30 cellular contexts compared by ENCODE assay signal in genomic region chr14:58555647-58556046, GRCh38.
"Had no signal": no experiment of that assay in that cellular context is flagged by ENCODE, and none has a peak within 500 bp of the region (broad histone marks: within the 10 kb centered on the region; RNA-seq: fewer than 3 reads in every experiment).

No MANE protein-coding gene starts in this region.

- DNase-seq: activated B cell treated with CpG ODN at 0.5 μM for 24 hours; activated CD4-positive, alpha-beta memory T cell treated with anti-CD3 and anti-CD28 coated beads for 36 hours; activated CD4-positive, alpha-beta T cell treated with anti-CD3 and anti-CD28 coated beads for 4 hours; activated CD4-positive, alpha-beta T cell treated with anti-CD3 and anti-CD28 coated beads, Interleukin-2, amount 10 ng/mL, durations not matched to agents 24 days and 14 days; activated CD4-positive, alpha-beta T cell treated with anti-CD3 and anti-CD28 coated beads, Interleukin-2, amount 50 U/mL, for 1 hour; activated CD4-positive, alpha-beta T cell treated with anti-CD3 and anti-CD28 coated beads, Interleukin-2, amount 50 U/mL, for 4 hours; activated CD4-positive, CD25-positive, alpha-beta regulatory T cell treated with anti-CD3 and anti-CD28 coated beads, Interleukin-2, amount 50 U/mL, for 72 hours; activated CD8-positive, alpha-beta memory T cell treated with anti-CD3 and anti-CD28 coated beads, Interleukin-2, amount 50 U/mL, for 4 hours; activated CD8-positive, alpha-beta T cell treated with anti-CD3 and anti-CD28 coated beads for 36 hours; activated effector memory CD4-positive, alpha-beta T cell treated with anti-CD3 and anti-CD28 coated beads, Interleukin-2, amount 50 U/mL, for 16 hours; activated gamma-delta T cell treated with Interleukin-2 at 50 U/mL for 16 hours; activated naive CD4-positive, alpha-beta T cell; activated naive CD4-positive, alpha-beta T cell treated with anti-CD3 and anti-CD28 coated beads for 36 hours; activated naive CD4-positive, alpha-beta T cell treated with anti-CD3 and anti-CD28 coated beads, Interleukin-2, amount 50 U/mL, for 16 hours; activated naive CD8-positive, alpha-beta T cell treated with anti-CD3 and anti-CD28 coated beads for 36 hours; activated T-cell treated with anti-CD3 and anti-CD28 coated beads for 4 hours; activated T-cell treated with anti-CD3 and anti-CD28 coated beads, Interleukin-2, amount 50 U/mL, for 1 hour; activated T-cell treated with anti-CD3 and anti-CD28 coated beads, Interleukin-2, amount 50 U/mL, for 4 hours; activated T-cell treated with anti-CD3 and anti-CD28 coated beads, Interleukin-2, amount 50 U/mL, for 72 hours; adrenal gland; amniotic stem cell; aorta; body of pancreas; brain microvascular endothelial cell; central memory CD4-positive, alpha-beta T cell; T-helper 1 cell; T-helper 2 cell; T-helper 9 cell had no signal

- H3K36me3 ChIP-seq: adrenal gland, brain microvascular endothelial cell, breast epithelium had no signal

- H3K4me3 ChIP-seq: adrenal gland, body of pancreas, breast epithelium had no signal

- H3K9me3 ChIP-seq: adrenal gland, body of pancreas, breast epithelium had no signal

- H3K27me3 ChIP-seq: adrenal gland, body of pancreas, brain microvascular endothelial cell, breast epithelium had no signal

- H3K27ac ChIP-seq: adrenal gland, body of pancreas, brain microvascular endothelial cell, breast epithelium, VCaP had no signal

- H3K4me1 ChIP-seq: adrenal gland, body of pancreas, breast epithelium had no signal
